Comparison of ENCODE assay signal across 13 cellular contexts in the genomic region with DNA sequence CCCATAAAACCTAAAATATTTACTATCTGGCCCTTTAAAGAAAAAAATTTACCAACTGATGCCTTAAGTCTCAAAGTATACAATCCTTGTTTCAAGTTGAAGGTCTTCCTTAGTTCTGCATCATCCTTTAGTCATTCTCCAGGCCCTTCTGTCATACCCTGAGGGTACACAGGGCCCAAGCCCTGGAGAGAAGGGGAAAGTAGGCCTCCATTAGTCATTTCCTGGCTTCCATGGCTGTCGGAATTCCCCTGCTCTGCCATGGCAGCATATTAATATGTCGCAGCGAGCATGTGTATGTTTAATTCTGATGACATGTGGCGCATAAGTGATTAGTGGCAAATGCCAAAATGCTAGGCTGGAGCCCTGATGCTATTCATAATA. TPM values are rescaled to one million over a fixed set of nuclear protein-coding genes. Genes with fewer than 3 reads are reported as not detected.
DNase-seq lines count a peak whose midpoint lies in the region; ATAC-seq, FAIRE-seq and TF ChIP-seq lines count a peak whose summit lies in the region.
"Had no signal": no experiment of that assay in that cellular context is flagged by ENCODE, and none has a peak within 500 bp of the region (broad histone marks: within the 10 kb centered on the region; RNA-seq: fewer than 3 reads in every experiment).

No MANE protein-coding gene starts in this region.

- H2AFZ ChIP-seq in smooth muscle cell (ENCODE audit: low read depth), result no peak overlapping the region

- no peaks in the 10 kb centered on the region for H3K36me3 ChIP-seq in smooth muscle cell (ENCODE audit: low read depth)
- H3K36me3 ChIP-seq: BLaER1 treated with 17β-estradiol and CSF1 and Interleukin-3, amounts not matched to agents 10 nM and 100 nM had no signal

- CTCF ChIA-PET in activated CD8-positive, alpha-beta T cell treated with anti-CD3 and anti-CD28 coated beads for 36 hours (lab: Charles Lee), result interaction anchor here (1.0 kb wide), 1 partner anchor 14 kb away, joined by 3 read pairs; no protein-coding TSS in a partner anchor
- CTCF ChIA-PET in activated CD8-positive, alpha-beta T cell treated with anti-CD3 and anti-CD28 coated beads, Interleukin-2, amount 10 ng/mL, durations not matched to agents 7 days and 5 days (lab: Charles Lee), result no interaction called here
- CTCF ChIA-PET in activated CD4-positive, alpha-beta T cell treated with anti-CD3 and anti-CD28 coated beads, Interleukin-2, amount 10 ng/mL, durations not matched to agents 7 days and 5 days (lab: Charles Lee), result no interaction called here

- 16% methylated on average over 4 of the region's 4 CpGs for WGBS in smooth muscle cell (ENCODE audit: low lambda C conversion rate)

- H3K27me3 Mint-ChIP-seq in activated CD8-positive, alpha-beta T cell treated with anti-CD3 and anti-CD28 coated beads for 36 hours, result no peaks in the 10 kb centered on the region
- no peaks in the 10 kb centered on the region for H3K27me3 Mint-ChIP-seq in activated CD8-positive, alpha-beta T cell treated with anti-CD3 and anti-CD28 coated beads, Interleukin-2, amount 10 ng/mL, durations not matched to agents 7 days and 5 days (ENCODE audit: low read depth)
- no peaks in the 10 kb centered on the region for H3K27me3 Mint-ChIP-seq in activated CD4-positive, alpha-beta T cell treated with anti-CD3 and anti-CD28 coated beads, Interleukin-2, amount 10 ng/mL, durations not matched to agents 7 days and 5 days
- no peaks in the 10 kb centered on the region for H3K27me3 Mint-ChIP-seq in activated T-cell treated with anti-CD3 and anti-CD28 coated beads, Interleukin-2, amount 50 U/mL, for 24 hours
- H3K27me3 Mint-ChIP-seq: IgD-negative memory B cell, progenitor cell of endocrine pancreas had no signal

- no peak overlapping the region for H3K27ac Mint-ChIP-seq in activated CD8-positive, alpha-beta T cell treated with anti-CD3 and anti-CD28 coated beads for 36 hours
- no peak overlapping the region for H3K27ac Mint-ChIP-seq in activated CD8-positive, alpha-beta T cell treated with anti-CD3 and anti-CD28 coated beads, Interleukin-2, amount 10 ng/mL, durations not matched to agents 7 days and 5 days
- no peak overlapping the region for H3K27ac Mint-ChIP-seq in activated CD4-positive, alpha-beta T cell treated with anti-CD3 and anti-CD28 coated beads, Interleukin-2, amount 10 ng/mL, durations not matched to agents 7 days and 5 days
- H3K27ac Mint-ChIP-seq in activated T-cell treated with anti-CD3 and anti-CD28 coated beads, Interleukin-2, amount 50 U/mL, for 24 hours, result no peak overlapping the region
- H3K27ac Mint-ChIP-seq: IgD-negative memory B cell, progenitor cell of endocrine pancreas had no signal

- peaks cover 2% of the 10 kb centered on the region for H3K4me1 Mint-ChIP-seq in activated CD8-positive, alpha-beta T cell treated with anti-CD3 and anti-CD28 coated beads for 36 hours (ENCODE audit: low read depth)
- no peaks in the 10 kb centered on the region for H3K4me1 Mint-ChIP-seq in activated CD8-positive, alpha-beta T cell treated with anti-CD3 and anti-CD28 coated beads, Interleukin-2, amount 10 ng/mL, durations not matched to agents 7 days and 5 days (ENCODE audit: low read depth)
- no peaks in the 10 kb centered on the region for H3K4me1 Mint-ChIP-seq in activated CD4-positive, alpha-beta T cell treated with anti-CD3 and anti-CD28 coated beads, Interleukin-2, amount 10 ng/mL, durations not matched to agents 7 days and 5 days
- H3K4me1 Mint-ChIP-seq in activated T-cell treated with anti-CD3 and anti-CD28 coated beads, Interleukin-2, amount 50 U/mL, for 24 hours (ENCODE audit: low read depth), result peaks cover 3% of the 10 kb centered on the region
- H3K4me1 Mint-ChIP-seq: IgD-negative memory B cell had no signal

- H3K79me2 ChIP-seq in smooth muscle cell (ENCODE audit: low read depth), result no peaks in the 10 kb centered on the region

- no peak overlapping the region for H3K4me3 Mint-ChIP-seq in activated CD8-positive, alpha-beta T cell treated with anti-CD3 and anti-CD28 coated beads for 36 hours
- no peak overlapping the region for H3K4me3 Mint-ChIP-seq in activated CD8-positive, alpha-beta T cell treated with anti-CD3 and anti-CD28 coated beads, Interleukin-2, amount 10 ng/mL, durations not matched to agents 7 days and 5 days
- H3K4me3 Mint-ChIP-seq in activated CD4-positive, alpha-beta T cell treated with anti-CD3 and anti-CD28 coated beads, Interleukin-2, amount 10 ng/mL, durations not matched to agents 7 days and 5 days, result no peak overlapping the region
- no peak overlapping the region for H3K4me3 Mint-ChIP-seq in activated T-cell treated with anti-CD3 and anti-CD28 coated beads, Interleukin-2, amount 50 U/mL, for 24 hours

- intact Hi-C loops in activated CD8-positive, alpha-beta T cell treated with anti-CD3 and anti-CD28 coated beads for 36 hours (cut with micrococcal nuclease), result no loop called here

- POLR2A ChIA-PET in activated CD8-positive, alpha-beta T cell treated with anti-CD3 and anti-CD28 coated beads for 36 hours (lab: Charles Lee), result no interaction called here
- POLR2A ChIA-PET in activated CD8-positive, alpha-beta T cell treated with anti-CD3 and anti-CD28 coated beads, Interleukin-2, amount 10 ng/mL, durations not matched to agents 7 days and 5 days (lab: Charles Lee), result no interaction called here
- POLR2A ChIA-PET in activated CD4-positive, alpha-beta T cell treated with anti-CD3 and anti-CD28 coated beads, Interleukin-2, amount 10 ng/mL, durations not matched to agents 7 days and 5 days (lab: Charles Lee), result no interaction called here

- peak overlapping the region; percentile 87 for H3K9ac ChIP-seq in smooth muscle cell (ENCODE audit: low read depth)
- H3K9ac ChIP-seq: BLaER1 treated with 17β-estradiol and CSF1 and Interleukin-3, amounts not matched to agents 10 nM and 100 nM had no signal

- no peak overlapping the region for H3K4me3 ChIP-seq in smooth muscle cell
- H3K4me3 ChIP-seq: BLaER1 treated with 17β-estradiol and CSF1 and Interleukin-3, amounts not matched to agents 10 nM and 100 nM had no signal

- FAIRE-seq in RCC 7860 (lab: Jason Lieb, UNC), result peak; percentile 94

- H3F3A ChIP-seq in smooth muscle cell (ENCODE audit: low read depth), result peaks cover 13% of the 10 kb centered on the region

- peak overlapping the region; percentile 58 for H3K4me2 ChIP-seq in smooth muscle cell

- ATAC-seq in activated CD8-positive, alpha-beta T cell treated with anti-CD3 and anti-CD28 coated beads for 36 hours, result peak; percentile 61
- no peak for ATAC-seq in activated CD8-positive, alpha-beta T cell treated with anti-CD3 and anti-CD28 coated beads, Interleukin-2, amount 10 ng/mL, durations not matched to agents 7 days and 5 days
- peak; percentile 80 for ATAC-seq in esophagus mucosa

- H3K36me3 Mint-ChIP-seq in activated CD8-positive, alpha-beta T cell treated with anti-CD3 and anti-CD28 coated beads for 36 hours (ENCODE audit: low read depth), result no peaks in the 10 kb centered on the region
- no peaks in the 10 kb centered on the region for H3K36me3 Mint-ChIP-seq in activated CD8-positive, alpha-beta T cell treated with anti-CD3 and anti-CD28 coated beads, Interleukin-2, amount 10 ng/mL, durations not matched to agents 7 days and 5 days (ENCODE audit: low read depth)
- H3K36me3 Mint-ChIP-seq in activated CD4-positive, alpha-beta T cell treated with anti-CD3 and anti-CD28 coated beads, Interleukin-2, amount 10 ng/mL, durations not matched to agents 7 days and 5 days (ENCODE audit: low read depth), result no peaks in the 10 kb centered on the region
- H3K36me3 Mint-ChIP-seq in activated T-cell treated with anti-CD3 and anti-CD28 coated beads, Interleukin-2, amount 50 U/mL, for 24 hours (ENCODE audit: low read depth), result no peaks in the 10 kb centered on the region
- H3K36me3 Mint-ChIP-seq: IgD-negative memory B cell had no signal

- peaks cover 7% of the 10 kb centered on the region for H3K4me1 ChIP-seq in smooth muscle cell (ENCODE audit: low read depth)

- H3K9me3 ChIP-seq in smooth muscle cell (replicated peaks; ENCODE audit: low read depth), result no peaks in the 10 kb centered on the region
- H3K9me3 ChIP-seq: BLaER1 treated with 17β-estradiol and CSF1 and Interleukin-3, amounts not matched to agents 10 nM and 100 nM had no signal

- peak; percentile 17 for DNase-seq in activated CD8-positive, alpha-beta T cell treated with anti-CD3 and anti-CD28 coated beads for 36 hours
- DNase-seq in activated CD8-positive, alpha-beta T cell treated with anti-CD3 and anti-CD28 coated beads, Interleukin-2, amount 10 ng/mL, durations not matched to agents 7 days and 5 days, result no peak
- DNase-seq in RCC 7860 (ENCODE audit: low spot score) (peak; percentile 95), smooth muscle cell (lab: John Stamatoyannopoulos, UW; ENCODE audit: unreplicated experiment) (peak; percentile 11), midbrain (lab: John Stamatoyannopoulos, UW) (no peak)
- no peak for DNase-seq in activated CD4-positive, alpha-beta T cell treated with anti-CD3 and anti-CD28 coated beads, Interleukin-2, amount 10 ng/mL, durations not matched to agents 7 days and 5 days
- no peak for DNase-seq in activated T-cell treated with anti-CD3 and anti-CD28 coated beads, Interleukin-2, amount 50 U/mL, for 24 hours
- DNase-seq: activated CD4-positive, alpha-beta T cell treated with anti-CD3 and anti-CD28 coated beads for 1 hour; caudate nucleus had no signal

- no peak for TF ChIP-seq CTCF in activated CD8-positive, alpha-beta T cell treated with anti-CD3 and anti-CD28 coated beads for 36 hours (IDR thresholded peaks at IDR 0.05)
- TF ChIP-seq CTCF in smooth muscle cell (IDR thresholded peaks at IDR 0.05; ENCODE audit: borderline replicate concordance, insufficient read depth, poor library complexity, severe bottlenecking), result no peak

- no peaks in the 10 kb centered on the region for H3K9me3 Mint-ChIP-seq in activated CD8-positive, alpha-beta T cell treated with anti-CD3 and anti-CD28 coated beads for 36 hours
- H3K9me3 Mint-ChIP-seq in activated CD8-positive, alpha-beta T cell treated with anti-CD3 and anti-CD28 coated beads, Interleukin-2, amount 10 ng/mL, durations not matched to agents 7 days and 5 days (ENCODE audit: insufficient read depth), result no peaks in the 10 kb centered on the region
- H3K9me3 Mint-ChIP-seq in activated CD4-positive, alpha-beta T cell treated with anti-CD3 and anti-CD28 coated beads, Interleukin-2, amount 10 ng/mL, durations not matched to agents 7 days and 5 days, result no peaks in the 10 kb centered on the region
- H3K9me3 Mint-ChIP-seq in activated T-cell treated with anti-CD3 and anti-CD28 coated beads, Interleukin-2, amount 50 U/mL, for 24 hours, result no peaks in the 10 kb centered on the region

- H4K20me1 ChIP-seq in smooth muscle cell (ENCODE audit: low read depth), result no peaks in the 10 kb centered on the region
- H4K20me1 ChIP-seq: BLaER1 treated with 17β-estradiol and CSF1 and Interleukin-3, amounts not matched to agents 10 nM and 100 nM had no signal

- H3K27ac ChIP-seq in smooth muscle cell (ENCODE audit: low read depth), result peak overlapping the region; percentile 98
- H3K27ac ChIP-seq: BLaER1 treated with 17β-estradiol and CSF1 and Interleukin-3, amounts not matched to agents 10 nM and 100 nM had no signal

- H3K27me3 ChIP-seq in smooth muscle cell (ENCODE audit: low read depth), result no peaks in the 10 kb centered on the region
- H3K27me3 ChIP-seq: BLaER1 treated with 17β-estradiol and CSF1 and Interleukin-3, amounts not matched to agents 10 nM and 100 nM had no signal

RNA-seq across cellular contexts. Expression of a gene that starts 22.0 kb away (rescaled TPM):
- not detected for total RNA-seq in activated CD8-positive, alpha-beta T cell treated with anti-CD3 and anti-CD28 coated beads for 36 hours
- not detected for total RNA-seq in activated CD8-positive, alpha-beta T cell treated with anti-CD3 and anti-CD28 coated beads, Interleukin-2, amount 10 ng/mL, durations not matched to agents 7 days and 5 days
- 1.4 TPM for total RNA-seq in esophagus mucosa
- 0.90 and 1.4 TPM in 2 replicates for total RNA-seq in smooth muscle cell
- polyA plus RNA-seq in smooth muscle cell, result 0.87 and 2.4 TPM in 2 replicates
- not detected for total RNA-seq in activated CD4-positive, alpha-beta T cell treated with anti-CD3 and anti-CD28 coated beads, Interleukin-2, amount 10 ng/mL, durations not matched to agents 7 days and 5 days
- polyA plus RNA-seq: IgD-negative memory B cell had no signal

Comparison
In these comparisons a context has a peak if more than half of its experiments do, and no peak if none do; other contexts are left out.
1. DNase-seq: peak in activated CD8-positive, alpha-beta T cell treated with anti-CD3 and anti-CD28 coated beads for 36 hours (single experiment), RCC 7860 (single experiment) and smooth muscle cell (single experiment); none in activated CD8-positive, alpha-beta T cell treated with anti-CD3 and anti-CD28 coated beads, Interleukin-2, amount 10 ng/mL, durations not matched to agents 7 days and 5 days (single experiment), midbrain (single experiment), activated CD4-positive, alpha-beta T cell treated with anti-CD3 and anti-CD28 coated beads, Interleukin-2, amount 10 ng/mL, durations not matched to agents 7 days and 5 days (single experiment) and activated T-cell treated with anti-CD3 and anti-CD28 coated beads, Interleukin-2, amount 50 U/mL, for 24 hours (single experiment).